8 cellular contexts compared by ENCODE assay signal in genomic region chr7:17234398-17235021, GRCh38.
A peak's percentile ranks its signal among the peaks of the same experiment; 100 is the strongest.
DNase-seq lines count a peak whose midpoint lies in the region; ATAC-seq, FAIRE-seq and TF ChIP-seq lines count a peak whose summit lies in the region.

No MANE protein-coding gene starts in this region.

- H3K4me3 ChIP-seq in fibroblast of pulmonary artery (replicated peaks; ENCODE audit: low read depth, low read length) (no peak overlapping the region), skeletal muscle satellite cell (ENCODE audit: low read length) (no peak overlapping the region)

- H3K9ac ChIP-seq in skeletal muscle satellite cell (ENCODE audit: low read depth, low read length): peak overlapping the region; percentile 30

- no peaks in the 10 kb centered on the region for H3K27me3 ChIP-seq in skeletal muscle satellite cell (ENCODE audit: control insufficient read depth, insufficient read depth, low read length)

- H3K9me3 ChIP-seq in skeletal muscle satellite cell (replicated peaks; ENCODE audit: low read length): no peaks in the 10 kb centered on the region

- peak; percentile 12 for DNase-seq in GM12891 (ENCODE audit: insufficient read length, low spot score)
- DNase-seq in NCI-H226: peak; percentile 97
- DNase-seq in activated T-cell treated with anti-CD3 and anti-CD28 coated beads for 48 hours (ENCODE audit: low read depth): peak; percentile 27
- DNase-seq in fibroblast of pulmonary artery (ENCODE audit: low read depth): peak; percentile 96
- no peak for DNase-seq in NCI-H2107 treated with DMSO at 0.1 percent for 48 hours (lab: John Stamatoyannopoulos, UW; ENCODE audit: unreplicated experiment)
- no peak for DNase-seq in DMS153 treated with DMSO at 0.1 percent for 48 hours (lab: John Stamatoyannopoulos, UW; ENCODE audit: unreplicated experiment)

- H3K36me3 ChIP-seq in skeletal muscle satellite cell (ENCODE audit: insufficient read depth, low read length): no peaks in the 10 kb centered on the region

- no peak for TF ChIP-seq CTCF in fibroblast of pulmonary artery (IDR thresholded peaks at IDR 0.05; ENCODE audit: low read length, missing control alignments)

- H3K4me2 ChIP-seq in skeletal muscle satellite cell (ENCODE audit: low read length): peak overlapping the region; percentile 34

- FAIRE-seq in GM12891 (lab: Jason Lieb, UNC): peak; percentile 91

- H3K4me1 ChIP-seq in skeletal muscle satellite cell (ENCODE audit: control insufficient read depth, insufficient read depth, low read length): peaks cover 36% of the 10 kb centered on the region

- peak; percentile 60; the same call in 1 of the 2 replicates for TF ChIP-seq POLR2A in GM12891 (IDR thresholded peaks at IDR 0.05; ENCODE audit: low read depth, low read length)

- peak; percentile 97 for ATAC-seq in HG02588 (IDR thresholded peaks at IDR 0.05; ENCODE audit: unreplicated experiment)

TF ChIP-seq in GM12891, 5 proteins besides CTCF, POLR2A, EP300 and RAD21:
- TF ChIP-seq POLR2AphosphoS5 (IDR thresholded peaks at IDR 0.05; ENCODE audit: low read depth, low read length) (0 out of 2 replicates have a peak, but pooled peaks have one; percentile 53), SPI1 (IDR thresholded peaks at IDR 0.05; ENCODE audit: low read depth, low read length) (peak; percentile 44; the same call in 1 of the 2 replicates), POU2F2 (IDR thresholded peaks at IDR 0.05; ENCODE audit: low read depth, low read length) (0 out of 2 replicates have a peak, but pooled peaks have one; percentile 23), PAX5 (IDR thresholded peaks at IDR 0.05; ENCODE audit: insufficient read depth, low read length, severe bottlenecking) (no peak), TAF1 (IDR thresholded peaks at IDR 0.05; ENCODE audit: low read depth, low read length) (no peak)

Comparison
In these comparisons a context has a peak if more than half of its experiments do, and no peak if none do; other contexts are left out.
1. DNase-seq: peak in GM12891 (single experiment), NCI-H226 (single experiment), activated T-cell treated with anti-CD3 and anti-CD28 coated beads for 48 hours (single experiment) and fibroblast of pulmonary artery (single experiment); none in NCI-H2107 treated with DMSO at 0.1 percent for 48 hours (single experiment) and DMS153 treated with DMSO at 0.1 percent for 48 hours (single experiment).